In genomic region chr21:36155603-36156338, GRCh38 we compare ENCODE assay signal across 8 cellular contexts. TPM values are rescaled to one million over a fixed set of nuclear protein-coding genes. Genes with fewer than 3 reads are reported as not detected.
DNase-seq lines count a peak whose midpoint lies in the region; ATAC-seq and TF ChIP-seq lines count a peak whose summit lies in the region.

No MANE protein-coding gene starts in this region.

- in situ Hi-C loops in astrocyte of the spinal cord (cut with HindIII; ENCODE audit: low sequenced_read_pairs) = no loop called here

- ATAC-seq in left lung (peak; percentile 66), GM19455 (IDR thresholded peaks at IDR 0.05; ENCODE audit: unreplicated experiment) (no peak)

- no peak for DNase-seq in GM06990 (ENCODE audit: extremely low read depth, insufficient read length)
- peak; percentile 94 for DNase-seq in LNCaP clone FGC (ENCODE audit: low read depth)
- DNase-seq in astrocyte of the spinal cord (ENCODE audit: low read depth, low spot score) = no peak
- DNase-seq in left lung = peak; percentile 86 to 87
- no peak for DNase-seq in tibial nerve (ENCODE audit: low spot score in 2 of 2)
- DNase-seq in glomerular visceral epithelial cell (ENCODE audit: extremely low spot score) = no peak
- no peak for DNase-seq in activated CD4-positive, alpha-beta T cell treated with anti-CD3 and anti-CD28 coated beads for 48 hours

- no peak for TF ChIP-seq CTCF in GM06990 (IDR thresholded peaks at IDR 0.05; ENCODE audit: insufficient read depth, low read length, poor library complexity, severe bottlenecking)
- no peak for TF ChIP-seq CTCF in LNCaP clone FGC (IDR thresholded peaks at IDR 0.05; ENCODE audit: control insufficient read depth, extremely low read depth, insufficient read depth)
- no peak for TF ChIP-seq CTCF in astrocyte of the spinal cord (IDR thresholded peaks at IDR 0.05; ENCODE audit: low read depth, low read length)
- TF ChIP-seq CTCF in left lung (IDR thresholded peaks at IDR 0.05) = no peak
- TF ChIP-seq CTCF in tibial nerve (IDR thresholded peaks at IDR 0.05) = no peak

- H3K27me3 ChIP-seq in GM06990 (replicated peaks; ENCODE audit: control insufficient read depth, insufficient read depth, low read length) (no peaks in the 10 kb centered on the region), left lung (no peaks in the 10 kb centered on the region), tibial nerve (no peaks in the 10 kb centered on the region)

- WGBS in tibial nerve, 2 donors = 18 to 28% methylated on average over 21 to 25 of the region's 53 CpGs

- intact Hi-C loops in left lung (cut with DNase I) = no loop called here

- H3K9me3 ChIP-seq in left lung = no peaks in the 10 kb centered on the region
- H3K9me3 ChIP-seq in tibial nerve = no peaks in the 10 kb centered on the region

- TF ChIP-seq EP300 in tibial nerve (IDR thresholded peaks at IDR 0.05) = peak in 1 of 2 donors; percentile 81

- H3K4me1 ChIP-seq in left lung (peaks cover 5 to 41% of the 10 kb centered on the region in 2 donors), tibial nerve (peaks cover 0 to 29% (median 11%) of the 10 kb centered on the region in 4 donors)

- H3K36me3 ChIP-seq in GM06990 (ENCODE audit: control insufficient read depth, insufficient read depth, low read length) (no peaks in the 10 kb centered on the region), left lung (no peaks in the 10 kb centered on the region), tibial nerve (no peaks in the 10 kb centered on the region)

- peak overlapping the region; percentile 83 to 90 for H3K27ac ChIP-seq in left lung
- peak overlapping the region in 3 of 4 donors; percentile 72 to 87 (median 82) for H3K27ac ChIP-seq in tibial nerve

- peak; percentile 76 to 84 for TF ChIP-seq POLR2A in tibial nerve (IDR thresholded peaks at IDR 0.05)

- H3K4me3 ChIP-seq in GM06990 (replicated peaks; ENCODE audit: low read depth, low read length) (peak overlapping the region; percentile 69), LNCaP clone FGC (ENCODE audit: low read depth, low read length) (peak overlapping the region; percentile 84), astrocyte of the spinal cord (ENCODE audit: low read depth, low read length) (peak overlapping the region; percentile 74), left lung (peak overlapping the region; percentile 63 to 67), tibial nerve (peak overlapping the region; percentile 72 to 84 (median 82))

RNA-seq across cellular contexts. Expression of gene DOP1B, which starts 0.9 kb away (rescaled TPM):
- total RNA-seq in left lung = 10 to 100 TPM; 27.4 to 29.6 TPM
- total RNA-seq in tibial nerve = 10 to 100 TPM; 12.3 to 29.9 (median 22.0) TPM

RNA-seq across cellular contexts. Expression of gene CBR3, which starts 20.9 kb away (rescaled TPM):
- total RNA-seq in left lung (1 to 10 TPM; 2.5 to 4.7 TPM), tibial nerve (10 to 100 TPM; 22.8 to 53.0 (median 42.1) TPM)

Comparison
In these comparisons a context has a peak if more than half of its experiments do, and no peak if none do; other contexts are left out.
1. DNase-seq: peak in LNCaP clone FGC (single experiment) and left lung (2 of 2); none in GM06990 (single experiment), astrocyte of the spinal cord (single experiment), tibial nerve (0 of 2), glomerular visceral epithelial cell (single experiment) and activated CD4-positive, alpha-beta T cell treated with anti-CD3 and anti-CD28 coated beads for 48 hours (single experiment).
2. RNA of gene CBR3, which starts 20.9 kb away (total RNA-seq): 22.8 to 53.0 TPM in tibial nerve; 2.5 to 4.7 TPM in left lung; every median in the first group is over 4 times any median in the second.
3. Peak in every context shown above with its lines, with median percentiles within 50 percentile points of each other: H3K4me3 ChIP-seq.